Comparison of ENCODE assay signal across 8 cellular contexts in genomic region chr10:32958992-32959703, GRCh38. TPM values are rescaled to one million over a fixed set of nuclear protein-coding genes. Genes with fewer than 3 reads are reported as not detected.
DNase-seq lines count a peak whose midpoint lies in the region; ATAC-seq and TF ChIP-seq lines count a peak whose summit lies in the region.

No MANE protein-coding gene starts in this region.

- peak overlapping the region; percentile 80 for H3K4me3 ChIP-seq in AG04450 (ENCODE audit: low read depth, low read length)

- H3K4me3 Mint-ChIP-seq in activated naive CD8-positive, alpha-beta T cell = peak overlapping the region; percentile 89

- peak overlapping the region; percentile 92 for H3K27ac Mint-ChIP-seq in activated naive CD8-positive, alpha-beta T cell

- peaks cover 43% of the 10 kb centered on the region for H3K4me1 Mint-ChIP-seq in activated naive CD8-positive, alpha-beta T cell (ENCODE audit: low read depth)

- no peak for TF ChIP-seq CTCF in AG04450 (IDR thresholded peaks at IDR 0.05; ENCODE audit: low read depth, low read length)

- H3K27me3 ChIP-seq in AG04450 (ENCODE audit: control insufficient read depth, insufficient read depth, low read length) = no peaks in the 10 kb centered on the region

- no peaks in the 10 kb centered on the region for H3K9me3 ChIP-seq in AG04450 (ENCODE audit: control insufficient read depth, insufficient read depth, low read length)

- no peaks in the 10 kb centered on the region for H3K36me3 Mint-ChIP-seq in activated naive CD8-positive, alpha-beta T cell

- CTCF ChIA-PET in AG04450 (lab: Charles Lee) = interaction anchor here (0.7 to 1.0 kb wide), 3 partner anchors 25 to 50 kb away, joined by 3 to 4 read pairs (median 3); no protein-coding TSS in a partner anchor

- POLR2A ChIA-PET in AG04450 (lab: Yijun Ruan, JAX) = interaction anchor here (0.6 to 1.8 kb wide), 4 partner anchors 21 to 335 kb away, joined by 3 to 21 read pairs (median 3); no protein-coding TSS in a partner anchor

- H3K9me3 Mint-ChIP-seq in activated naive CD8-positive, alpha-beta T cell (ENCODE audit: low read depth) = no peaks in the 10 kb centered on the region

- DNase-seq in AG04450 (ENCODE audit: low read depth, low spot score) (no peak), kidney glomerular epithelial cell (lab: John Stamatoyannopoulos, UW) (peak; percentile 33), NCI-H2029 treated with DMSO at 0.1 percent for 48 hours (lab: John Stamatoyannopoulos, UW) (no peak), AG08395 (ENCODE audit: low spot score) (no peak)

- H3K27ac ChIP-seq in AG04450 (ENCODE audit: low read depth, low read length) = peak overlapping the region; percentile 99
- peak overlapping the region; percentile 87 for H3K27ac ChIP-seq in temporal lobe (ENCODE audit: low read depth, low read length)

- H3K27me3 Mint-ChIP-seq in activated naive CD8-positive, alpha-beta T cell = no peaks in the 10 kb centered on the region

- peak; percentile 59 for ATAC-seq in GM18870 (IDR thresholded peaks at IDR 0.05; ENCODE audit: unreplicated experiment)
- ATAC-seq in HG03457 (IDR thresholded peaks at IDR 0.05; ENCODE audit: unreplicated experiment) = peak; percentile 32

RNA-seq across cellular contexts. Expression of gene ITGB1, which starts 1.1 kb away (rescaled TPM):
- polyA plus RNA-seq in AG04450 (2011; rRNA removed) = 1,870 and 2,796 TPM in 2 replicates
- 1,381 and 1,666 TPM in 2 replicates for polyA minus RNA-seq in AG04450 (2011; rRNA and poly(A)+ RNA removed)
- 66.4 TPM for total RNA-seq in temporal lobe
